In the genomic region with DNA sequence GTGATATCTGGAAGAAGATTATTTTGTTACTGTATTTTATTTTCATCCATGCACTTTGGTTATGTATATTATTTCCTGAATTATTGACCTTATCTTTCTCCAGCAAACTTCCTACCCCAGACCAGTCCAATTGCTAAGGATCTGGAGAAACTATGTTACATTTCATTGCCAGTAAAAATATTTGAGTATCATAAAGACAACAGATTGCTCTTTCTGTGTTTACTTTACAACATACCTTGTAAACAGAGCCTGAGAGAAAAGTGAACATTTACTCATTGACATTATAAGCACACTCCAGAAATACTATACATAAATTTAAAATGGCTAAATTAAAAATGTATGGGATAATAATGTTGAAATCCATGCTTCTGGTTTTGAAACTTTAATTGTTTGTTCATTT, we compare ENCODE assay signal across 14 cellular contexts.
DNase-seq lines count a peak whose midpoint lies in the region; ATAC-seq and TF ChIP-seq lines count a peak whose summit lies in the region.
"Had no signal": no experiment of that assay in that cellular context is flagged by ENCODE, and none has a peak within 500 bp of the region (broad histone marks: within the 10 kb centered on the region; RNA-seq: fewer than 3 reads in every experiment).

No MANE protein-coding gene starts in this region.

- CTCF ChIA-PET in PC-3 (lab: Charles Lee): no interaction called here

- no peak overlapping the region for H3K4me3 ChIP-seq in PC-3 (ENCODE audit: low read length)
- no peak overlapping the region for H3K4me3 ChIP-seq in mucosa of descending colon

- H4K20me1 ChIP-seq in PC-3 (ENCODE audit: low read length): no peaks in the 10 kb centered on the region

- H3F3A ChIP-seq in PC-3 (ENCODE audit: low read length, unreplicated experiment): no peaks in the 10 kb centered on the region

- H3K27ac ChIP-seq in 22Rv1 (peak overlapping the region; percentile 42; the same call in 1 of the 2 replicates), PC-3 (ENCODE audit: low read length) (no peak overlapping the region)
- H3K27ac ChIP-seq: HL-60 had no signal

- H3K9me3 ChIP-seq in PC-3 (ENCODE audit: low read length) (no peaks in the 10 kb centered on the region), mucosa of descending colon (no peaks in the 10 kb centered on the region)
- H3K9me3 ChIP-seq: BE2C had no signal

- intact Hi-C loops in PC-3 (cut with micrococcal nuclease) (no loop called here), mucosa of descending colon (cut with DNase I, micrococcal nuclease) (no loop called here)

- ATAC-seq in PC-3 (peak; percentile 59), mucosa of descending colon (peak; percentile 55)
- ATAC-seq: CD8-positive, alpha-beta T cell had no signal

- POLR2A ChIA-PET in PC-3 (lab: Charles Lee; ENCODE audit: unreplicated experiment): no interaction called here

- H2AFZ ChIP-seq in PC-3 (ENCODE audit: low read length): no peak overlapping the region

- H3K36me3 ChIP-seq in PC-3 (ENCODE audit: low read depth, low read length): no peaks in the 10 kb centered on the region
- H3K36me3 ChIP-seq in mucosa of descending colon (ENCODE audit: low read depth): no peaks in the 10 kb centered on the region
- H3K36me3 ChIP-seq: BE2C had no signal

- TF ChIP-seq CTCF in 22Rv1 (IDR thresholded peaks at IDR 0.05): no peak
- TF ChIP-seq CTCF in PC-3 (conservative IDR thresholded peaks at IDR 0.05; ENCODE audit: low read depth, low read length): no peak
- no peak for TF ChIP-seq CTCF in mucosa of descending colon (IDR thresholded peaks at IDR 0.05)

- no TSS peak for BruUV-seq in PC-3 (replicated peaks; lab: Mats Ljungman, UMichigan)

- no peak overlapping the region for H3K4me2 ChIP-seq in PC-3 (ENCODE audit: low read length)

- H3K4me1 ChIP-seq in PC-3 (ENCODE audit: insufficient read depth, low read length) (no peaks in the 10 kb centered on the region), mucosa of descending colon (ENCODE audit: low read depth) (peaks cover 7% of the 10 kb centered on the region)
- H3K4me1 ChIP-seq: BE2C had no signal

- H3K79me2 ChIP-seq in PC-3 (ENCODE audit: low read length): no peaks in the 10 kb centered on the region

- DNase-seq in DMS53 treated with DMSO at 0.1 percent for 48 hours (lab: John Stamatoyannopoulos, UW; ENCODE audit: unreplicated experiment) (peak; percentile 55), PC-3 (no peak), mucosa of descending colon (no peak), mesenteric fat pad (ENCODE audit: low spot score) (no peak), NCI-H2081 treated with DMSO at 0.1 percent for 48 hours (lab: John Stamatoyannopoulos, UW) (no peak)
- no peak for DNase-seq in activated CD4-positive, alpha-beta T cell treated with anti-CD3 and anti-CD28 coated beads for 48 hours
- DNase-seq: BE2C; CD8-positive, alpha-beta T cell; COR-L47; DMS153; GF-D8; HCEC 1CT had no signal

- peaks cover 50% of the 10 kb centered on the region for H3K27me3 ChIP-seq in PC-3 (ENCODE audit: low read length)

- no peaks in the 10 kb centered on the region for H3K9me2 ChIP-seq in PC-3 (replicated peaks; ENCODE audit: low read length)

- H3K9ac ChIP-seq in PC-3 (ENCODE audit: low read length): no peak overlapping the region
